Comparison of ENCODE assay signal across 1 cellular context in the genomic region with DNA sequence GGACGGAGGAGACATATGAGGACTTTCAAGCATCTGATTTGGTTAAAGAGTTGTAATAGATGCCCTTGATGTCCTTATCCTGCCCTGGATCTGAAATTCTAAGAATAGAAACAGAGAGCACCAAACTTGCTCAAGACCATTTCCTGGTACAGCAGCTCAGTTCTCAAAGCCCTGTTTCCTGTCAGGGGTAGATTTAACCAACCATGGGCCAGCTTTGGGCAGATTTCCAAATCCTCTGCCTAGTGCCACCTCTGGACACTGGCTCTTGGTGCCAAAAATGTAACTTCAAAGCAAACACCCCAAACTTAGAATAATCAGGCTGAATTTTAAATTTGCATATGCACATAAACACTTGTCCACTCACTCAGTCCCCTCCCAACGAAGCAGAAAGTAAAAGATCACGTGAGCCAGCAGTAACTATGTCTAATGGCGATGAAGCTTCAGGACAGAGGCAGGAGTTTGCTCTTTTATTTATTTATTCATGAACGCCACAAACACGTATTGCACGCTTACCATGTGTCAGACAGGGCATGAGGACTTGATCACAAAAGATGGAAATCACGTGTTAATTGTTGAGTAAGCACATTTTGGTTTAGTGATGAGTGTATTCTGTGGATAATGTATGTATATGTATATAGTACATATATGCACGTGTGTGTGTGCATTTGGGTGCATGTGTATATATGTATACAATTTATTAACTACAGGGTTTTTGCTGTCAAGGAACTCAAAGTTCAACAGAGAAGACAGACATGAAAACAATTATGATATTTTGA.
TF ChIP-seq lines count a peak whose summit lies in the region.

No MANE protein-coding gene starts in this region.

TF ChIP-seq in SK-N-SH, 30 proteins besides CTCF, POLR2A, EP300 and RAD21 (continued from another document):
- TF ChIP-seq REST (IDR thresholded peaks at IDR 0.05; ENCODE audit: low read depth, low read length) (no peak), NFIC (IDR thresholded peaks at IDR 0.05; ENCODE audit: borderline replicate concordance) (no peak), MEF2A (IDR thresholded peaks at IDR 0.05; ENCODE audit: borderline replicate concordance, low read depth) (no peak), POLR2AphosphoS5 (IDR thresholded peaks at IDR 0.05; ENCODE audit: low read depth, low read length) (no peak), TAF1 (IDR thresholded peaks at IDR 0.05; ENCODE audit: borderline replicate concordance, low read depth, low read length) (no peak), USF2 (IDR thresholded peaks at IDR 0.05; ENCODE audit: borderline replicate concordance, low read depth, low read length) (no peak)
- TF ChIP-seq, protein P1, sequence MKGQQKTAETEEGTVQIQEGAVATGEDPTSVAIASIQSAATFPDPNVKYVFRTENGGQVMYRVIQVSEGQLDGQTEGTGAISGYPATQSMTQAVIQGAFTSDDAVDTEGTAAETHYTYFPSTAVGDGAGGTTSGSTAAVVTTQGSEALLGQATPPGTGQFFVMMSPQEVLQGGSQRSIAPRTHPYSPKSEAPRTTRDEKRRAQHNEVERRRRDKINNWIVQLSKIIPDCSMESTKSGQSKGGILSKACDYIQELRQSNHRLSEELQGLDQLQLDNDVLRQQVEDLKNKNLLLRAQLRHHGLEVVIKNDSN (IDR thresholded peaks at IDR 0.05; ENCODE audit: borderline replicate concordance, low read depth): no peak
